In genomic region chr11:130477646-130478203, GRCh38 we compare ENCODE assay signal across 13 cellular contexts. TPM values are rescaled to one million over a fixed set of nuclear protein-coding genes. Genes with fewer than 3 reads are reported as not detected.
DNase-seq lines count a peak whose midpoint lies in the region; ATAC-seq and TF ChIP-seq lines count a peak whose summit lies in the region.
"Had no signal": no experiment of that assay in that cellular context is flagged by ENCODE, and none has a peak within 500 bp of the region (broad histone marks: within the 10 kb centered on the region; RNA-seq: fewer than 3 reads in every experiment).

No MANE protein-coding gene starts in this region.

- H3K4me1 ChIP-seq in mesendoderm (ENCODE audit: control insufficient read depth, low read depth, low read length) (peaks cover 5% of the 10 kb centered on the region), thymus (ENCODE audit: control insufficient read depth, insufficient read depth, low read length) (no peaks in the 10 kb centered on the region)

- no peaks in the 10 kb centered on the region for H3K9me3 ChIP-seq in thymus (ENCODE audit: control insufficient read depth)

- no peak for TF ChIP-seq CTCF in cardiac fibroblast (IDR thresholded peaks at IDR 0.05; ENCODE audit: low read depth, low read length)

- no peak overlapping the region for H2BK5ac ChIP-seq in mesendoderm (ENCODE audit: low read length)

- no peak overlapping the region for H4K5ac ChIP-seq in mesendoderm (ENCODE audit: low read length)

- no peak overlapping the region for H3K4ac ChIP-seq in mesendoderm (ENCODE audit: low read depth, low read length)

- H3K18ac ChIP-seq in mesendoderm (ENCODE audit: low read length): peak overlapping the region; percentile 20

- no peak overlapping the region for H3K9ac ChIP-seq in mesendoderm (ENCODE audit: low read length)

- H2BK15ac ChIP-seq in mesendoderm (replicated peaks; ENCODE audit: low read depth): no peak overlapping the region

- H3K4me2 ChIP-seq in mesendoderm (ENCODE audit: low read length): no peak overlapping the region

- H3K27ac ChIP-seq in mesendoderm (ENCODE audit: low read depth, low read length): no peak overlapping the region
- peak overlapping the region; percentile 37 for H3K27ac ChIP-seq in thymus (ENCODE audit: low read depth)
- H3K27ac ChIP-seq: SK-N-MC had no signal

- H3K4me3 ChIP-seq in cardiac fibroblast (replicated peaks in 1 of 2; ENCODE audit: low read depth in 2 of 2, low read length in 2 of 2): no peak overlapping the region
- H3K4me3 ChIP-seq in mesendoderm (ENCODE audit: low read length): no peak overlapping the region
- no peak overlapping the region for H3K4me3 ChIP-seq in thymus (ENCODE audit: low read length)
- H3K4me3 ChIP-seq: SK-N-MC had no signal

- H3K27me3 ChIP-seq in mesendoderm (ENCODE audit: insufficient read depth, low read length, poor library complexity) (no peaks in the 10 kb centered on the region), thymus (ENCODE audit: control insufficient read depth, insufficient read depth) (no peaks in the 10 kb centered on the region)

- H2AK5ac ChIP-seq in mesendoderm (ENCODE audit: low read length): no peak overlapping the region

- H3K36me3 ChIP-seq in mesendoderm (ENCODE audit: control insufficient read depth, insufficient read depth, low read length) (no peaks in the 10 kb centered on the region), thymus (ENCODE audit: control insufficient read depth, insufficient read depth) (no peaks in the 10 kb centered on the region)

- no peak for ATAC-seq in HG02678 (IDR thresholded peaks at IDR 0.05; ENCODE audit: unreplicated experiment)

- H4K8ac ChIP-seq in mesendoderm (ENCODE audit: low read depth, low read length): no peak overlapping the region

- H3K23ac ChIP-seq in mesendoderm (ENCODE audit: low read length): no peak overlapping the region

- DNase-seq in LHCN-M2 (ENCODE audit: low read depth) (peak; percentile 18), cardiac fibroblast (ENCODE audit: low read depth in 2 of 2) (peak; percentile 25 to 55), mesendoderm (no peak), COLO668 (lab: John Stamatoyannopoulos, UW; ENCODE audit: unreplicated experiment) (no peak), DMS 273 treated with DMSO at 0.1 percent for 48 hours (lab: John Stamatoyannopoulos, UW) (no peak), activated T-cell treated with anti-CD3 and anti-CD28 coated beads for 4 hours (no peak)
- DNase-seq: activated gamma-delta T cell treated with Interleukin-2 at 50 U/mL for 16 hours; NCI-H1092; NCI-H526; stimulated activated CD4-positive, alpha-beta T cell treated with anti-CD3 and anti-CD28 coated beads, Interleukin-4, amount 100 ng/mL, for 4 hours had no signal

- no peak overlapping the region for H2BK120ac ChIP-seq in mesendoderm (ENCODE audit: low read depth, low read length)

- WGBS in mesendoderm (ENCODE audit: extremely low coverage, insufficient coverage, low lambda C conversion rate): no CpG with 5 or more reads among the region's 5 CpGs
- WGBS in thymus: 89% methylated on average over 5 of the region's 5 CpGs

- no peaks in the 10 kb centered on the region for H3K79me2 ChIP-seq in mesendoderm (ENCODE audit: control insufficient read depth, insufficient read depth, low read length)

- H3K79me1 ChIP-seq in mesendoderm (ENCODE audit: low read length): no peaks in the 10 kb centered on the region

- H3K56ac ChIP-seq in mesendoderm (ENCODE audit: low read length): no peak overlapping the region

RNA-seq across cellular contexts. Expression of gene ADAMTS15, which starts 29.3 kb away (rescaled TPM):
- 0.58 and 0.92 TPM in 2 replicates for total RNA-seq in LHCN-M2 (2014; rRNA removed)
- polyA plus RNA-seq in LHCN-M2 (2012): 0.10 TPM
- polyA plus RNA-seq in mesendoderm (2013, experiment 1 of 2): 2.5 TPM
- 2.6 TPM for polyA plus RNA-seq in mesendoderm (2013, experiment 2 of 2)
- 2.8 TPM for polyA plus RNA-seq in thymus

RNA-seq across cellular contexts. Expression of gene ADAMTS8, which starts 49.3 kb away (rescaled TPM):
- total RNA-seq in LHCN-M2 (2014; rRNA removed): not detected in 2 replicates
- not detected for polyA plus RNA-seq in LHCN-M2 (2012)
- polyA plus RNA-seq in mesendoderm (2013, experiment 1 of 2): 1.0 TPM
- polyA plus RNA-seq in mesendoderm (2013, experiment 2 of 2): 1.3 TPM
- polyA plus RNA-seq in thymus: 0.37 TPM

Comparison
In these comparisons a context has a peak if more than half of its experiments do, and no peak if none do; other contexts are left out.
1. DNase-seq: peak in LHCN-M2 (single experiment) and cardiac fibroblast (2 of 2); none in mesendoderm (single experiment), COLO668 (single experiment), DMS 273 treated with DMSO at 0.1 percent for 48 hours (single experiment) and activated T-cell treated with anti-CD3 and anti-CD28 coated beads for 4 hours (single experiment).